In genomic region chr14:60640859-60641721, GRCh38 we compare ENCODE assay signal across 18 cellular contexts. TPM values are rescaled to one million over a fixed set of nuclear protein-coding genes. Genes with fewer than 3 reads are reported as not detected.
DNase-seq lines count a peak whose midpoint lies in the region; ATAC-seq, FAIRE-seq and TF ChIP-seq lines count a peak whose summit lies in the region.
"Had no signal": no experiment of that assay in that cellular context is flagged by ENCODE, and none has a peak within 500 bp of the region (broad histone marks: within the 10 kb centered on the region; RNA-seq: fewer than 3 reads in every experiment).

No MANE protein-coding gene starts in this region.

- H3K9me3 ChIP-seq in T-helper 17 cell (ENCODE audit: control insufficient read depth, low read length, poor library complexity, severe bottlenecking): no peaks in the 10 kb centered on the region
- H3K9me3 ChIP-seq in iPS-18a (ENCODE audit: control insufficient read depth, low read depth, low read length): no peaks in the 10 kb centered on the region
- H3K9me3 ChIP-seq in HepG2 (ENCODE audit: low read length): no peaks in the 10 kb centered on the region
- H3K9me3 ChIP-seq: tibial nerve had no signal

- no peak overlapping the region for H3K9ac ChIP-seq in iPS-18a (ENCODE audit: low read length)
- H3K9ac ChIP-seq in HepG2 (ENCODE audit: insufficient read depth, low read depth, low read length): no peak overlapping the region

- H3K27ac Mint-ChIP-seq in T-helper 17 cell (no peak overlapping the region), mesothelial cell of epicardium (no peak overlapping the region)
- H3K27ac Mint-ChIP-seq: B cell, HFFc6 had no signal

- H3K27me3 Mint-ChIP-seq in T-helper 17 cell: peaks cover 91% of the 10 kb centered on the region
- H3K27me3 Mint-ChIP-seq in mesothelial cell of epicardium (ENCODE audit: low read depth): peaks cover 98% of the 10 kb centered on the region

- FAIRE-seq in HepG2 (lab: Jason Lieb, UNC): no peak

- POLR2A ChIA-PET in HepG2 (lab: Yijun Ruan, JAX): no interaction called here

- no peak for TF ChIP-seq CTCF in HepG2 (CRISPR knock-in tag; IDR thresholded peaks at IDR 0.05)
- TF ChIP-seq CTCF in mesothelial cell of epicardium (IDR thresholded peaks at IDR 0.05; ENCODE audit: unreplicated experiment): no peak

- CTCF ChIA-PET in HepG2 (lab: Yijun Ruan, JAX; ENCODE audit: low intra/inter-chr PET ratio, low total read pairs): no interaction called here

- H3K4me3 Mint-ChIP-seq in T-helper 17 cell: peak overlapping the region; percentile 19
- no peak overlapping the region for H3K4me3 Mint-ChIP-seq in mesothelial cell of epicardium
- H3K4me3 Mint-ChIP-seq: B cell, HFFc6 had no signal

- TF ChIP-seq EP300 in HepG2 (IDR thresholded peaks at IDR 0.05; ENCODE audit: low read depth in 2 of 2, low read length in 2 of 2) (no peak), HepG2 (CRISPR knock-in tag; IDR thresholded peaks at IDR 0.05; ENCODE audit: borderline replicate concordance) (no peak)

- H4K20me1 ChIP-seq in HepG2 (ENCODE audit: insufficient read depth, low read length): no peaks in the 10 kb centered on the region

- peaks cover 3% of the 10 kb centered on the region for H3K36me3 Mint-ChIP-seq in T-helper 17 cell (ENCODE audit: low read depth)
- H3K36me3 Mint-ChIP-seq in mesothelial cell of epicardium: no peaks in the 10 kb centered on the region

- no peak for TF ChIP-seq POLR2A in HepG2 (IDR thresholded peaks at IDR 0.05; ENCODE audit: insufficient read depth in 1 of 2, low read depth in 2 of 2, low read length in 2 of 2)

- peaks cover 15% of the 10 kb centered on the region for H3K4me1 Mint-ChIP-seq in T-helper 17 cell
- H3K4me1 Mint-ChIP-seq in mesothelial cell of epicardium: peaks cover 11% of the 10 kb centered on the region

- DNase-seq in NCI-H510A treated with DMSO at 0.1 percent for 48 hours (lab: John Stamatoyannopoulos, UW): peak; percentile 22
- no peak for DNase-seq in NCI-H510A (lab: John Stamatoyannopoulos, UW)
- DNase-seq in T-helper 17 cell: no peak
- no peak for DNase-seq in skeletal muscle cell (ENCODE audit: low read depth)
- DNase-seq in HepG2 (ENCODE audit: low spot score): no peak
- no peak for DNase-seq in mesothelial cell of epicardium (ENCODE audit: low spot score in 2 of 2, unreplicated experiment in 2 of 2)
- DNase-seq in SKM-1 treated with dmso at 0.1 percent for 144 hours (lab: John Stamatoyannopoulos, UW; ENCODE audit: unreplicated experiment): no peak
- DNase-seq: activated CD4-positive, alpha-beta T cell treated with anti-CD3 and anti-CD28 coated beads, Interleukin-2, amount 50 U/mL, for 1 hour; HFFc6; Kasumi-1; NCI-H2227 treated with DMSO at 0.1 percent for 48 hours; NK-92 treated with Interleukin-12 subunit alpha and Interleukin-12 subunit beta, amount 100 ng/mL, for 24 hours had no signal

- H2AFZ ChIP-seq in HepG2 (ENCODE audit: low read length): no peak overlapping the region

- no peak for TF ChIP-seq RAD21 in HepG2 (CRISPR knock-in tag; IDR thresholded peaks at IDR 0.05)

- H3K4me1 ChIP-seq in iPS-18a (ENCODE audit: control insufficient read depth, low read depth, low read length) (peaks cover 47% of the 10 kb centered on the region), HepG2 (ENCODE audit: insufficient read depth, low read length) (peaks cover 29% of the 10 kb centered on the region)

- H3K9me3 Mint-ChIP-seq in mesothelial cell of epicardium: no peaks in the 10 kb centered on the region
- H3K9me3 Mint-ChIP-seq: HFFc6 had no signal

- H3K27ac ChIP-seq in iPS-18a (ENCODE audit: low read length) (no peak overlapping the region), HepG2 (ENCODE audit: extremely low read length, insufficient read depth, low read length) (no peak overlapping the region)
- H3K27ac ChIP-seq: 22Rv1, coronary artery, tibial nerve had no signal

- H3K36me3 ChIP-seq in iPS-18a (ENCODE audit: control insufficient read depth, low read depth, low read length) (no peaks in the 10 kb centered on the region), HepG2 (replicated peaks in 1 of 2; ENCODE audit: control insufficient read depth in 1 of 2, insufficient read depth in 2 of 2, low read length in 2 of 2) (no peaks in the 10 kb centered on the region)
- H3K36me3 ChIP-seq: tibial nerve had no signal

- 98% methylated on average over 24 of the region's 24 CpGs for WGBS in HepG2 (ENCODE audit: low lambda C conversion rate)

- ATAC-seq in T-helper 17 cell: no peak
- ATAC-seq in HepG2: no peak

- H3K4me2 ChIP-seq in HepG2 (ENCODE audit: low read depth, low read length): no peak overlapping the region

- peaks cover 16% of the 10 kb centered on the region for H3K79me2 ChIP-seq in HepG2 (ENCODE audit: insufficient read depth, low read length)

- intact Hi-C loops in HepG2 (cut with micrococcal nuclease; ENCODE audit: unreplicated experiment): no loop called here

- BruUV-seq in HepG2 (replicated peaks; lab: Mats Ljungman, UMichigan): no TSS peak

- H3K27me3 ChIP-seq in iPS-18a (ENCODE audit: control insufficient read depth, insufficient read depth, low read length) (peaks cover 100% of the 10 kb centered on the region), HepG2 (ENCODE audit: control insufficient read depth in 1 of 2, insufficient read depth in 2 of 2, low read length in 2 of 2) (no peaks in the 10 kb centered on the region)

- H3K4me3 ChIP-seq in iPS-18a (ENCODE audit: low read length): peak overlapping the region; percentile 33
- peak overlapping the region; percentile 79 for H3K4me3 ChIP-seq in skeletal muscle cell (ENCODE audit: low read depth, low read length)
- H3K4me3 ChIP-seq in HepG2 (replicated peaks in 1 of 3; ENCODE audit: insufficient read depth in 1 of 3, low read depth in 2 of 3, low read length in 3 of 3): no peak overlapping the region

- in situ Hi-C loops in HepG2 (cut with HindIII; ENCODE audit: extremely low pct_ligation_motif_present, low pct_unique_long_range_greater_than_20kb): no loop called here

TF ChIP-seq in HepG2, 621 proteins besides CTCF, POLR2A, EP300 and RAD21 (continues in another document):
- TF ChIP-seq WIZ (CRISPR knock-in tag; IDR thresholded peaks at IDR 0.05): no peak
- no peak for TF ChIP-seq SRSF4 (IDR thresholded peaks at IDR 0.05; ENCODE audit: low read depth, low read length, poor library complexity, severe bottlenecking)

RNA-seq across cellular contexts. Expression of gene SIX1, which starts 8.2 kb away (rescaled TPM):
- total RNA-seq in T-helper 17 cell (not detected), HepG2 (2016; rRNA removed; fragmentation: Illumina TruSeq; extraction: Trizol) (6.5 and 6.8 TPM in 2 replicates), mesothelial cell of epicardium (0.16 to 0.47 TPM (median 0.24 TPM) in 3 replicates)
- 2.6 and 3.0 TPM in 2 replicates for total RNA-seq in HepG2 (2016; cell fraction: cytosol; rRNA removed; fragmentation: Illumina TruSeq; extraction: Trizol; ENCODE audit: low read depth)
- total RNA-seq in HepG2 (2016; cell fraction: insoluble cytoplasmic fraction; rRNA removed; fragmentation: Illumina TruSeq; extraction: Trizol): 5.9 and 6.3 TPM in 2 replicates
- total RNA-seq in HepG2 (2016; cell fraction: membrane; rRNA removed; fragmentation: Illumina TruSeq; extraction: Trizol): 6.9 and 7.5 TPM in 2 replicates
- total RNA-seq in HepG2 (2016; cell fraction: nucleus; rRNA removed; fragmentation: Illumina TruSeq; extraction: Trizol): 4.9 and 6.0 TPM in 2 replicates
- 1.3 and 1.7 TPM in 2 replicates for polyA plus RNA-seq in HepG2 (2011; rRNA removed)
- polyA plus RNA-seq in HepG2 (2011; cell fraction: cytosol; rRNA removed): 1.2 and 1.8 TPM in 2 replicates
- polyA plus RNA-seq in HepG2 (2011; cell fraction: nucleus; rRNA removed): 2.7 and 3.5 TPM in 2 replicates
- polyA plus RNA-seq in HepG2 (2012): 3.0 and 3.1 TPM in 2 replicates
- polyA plus RNA-seq in HepG2 (2016; cell fraction: cytosol; fragmentation: Illumina TruSeq; extraction: Trizol; ENCODE audit: low read depth): 1.1 and 1.3 TPM in 2 replicates
- 6.3 and 7.8 TPM in 2 replicates for polyA plus RNA-seq in HepG2 (2016; cell fraction: insoluble cytoplasmic fraction; fragmentation: Illumina TruSeq; extraction: Trizol; ENCODE audit: low read depth)
- polyA plus RNA-seq in HepG2 (2016; cell fraction: membrane; fragmentation: Illumina TruSeq; extraction: Trizol; ENCODE audit: low read depth): 2.3 and 2.7 TPM in 2 replicates
- polyA plus RNA-seq in HepG2 (2016; cell fraction: nucleus; fragmentation: Illumina TruSeq; extraction: Trizol; ENCODE audit: insufficient read depth, low read depth): 6.4 and 7.6 TPM in 2 replicates
- 1.5 and 4.6 TPM in 2 replicates for polyA minus RNA-seq in HepG2 (2011; rRNA and poly(A)+ RNA removed; ENCODE audit: low replicate concordance)
- 2.3 and 3.2 TPM in 2 replicates for polyA minus RNA-seq in HepG2 (2011; cell fraction: cytosol; rRNA and poly(A)+ RNA removed)
- polyA minus RNA-seq in HepG2 (2011; cell fraction: nucleus; rRNA and poly(A)+ RNA removed): 7.1 and 8.3 TPM in 2 replicates
- total RNA-seq: liver had no signal
- polyA plus RNA-seq: liver had no signal

Comparison
In these comparisons a context has a peak if more than half of its experiments do, and no peak if none do; other contexts are left out.
1. H3K4me3 ChIP-seq: peak in iPS-18a (single experiment) and skeletal muscle cell (single experiment); none in HepG2 (0 of 3).